ENCODE assay signal across 8 cellular contexts in genomic region chr20:2101935-2102584, GRCh38. TPM values are rescaled to one million over a fixed set of nuclear protein-coding genes. Genes with fewer than 3 reads are reported as not detected.
DNase-seq lines count a peak whose midpoint lies in the region; ATAC-seq and TF ChIP-seq lines count a peak whose summit lies in the region.

No MANE protein-coding gene starts in this region.

- no peak for TF ChIP-seq CTCF in mucosa of descending colon (IDR thresholded peaks at IDR 0.05)

- peaks cover 4% of the 10 kb centered on the region for H3K36me3 ChIP-seq in mucosa of descending colon (ENCODE audit: low read depth)

- peaks cover 31% of the 10 kb centered on the region for H3K4me1 ChIP-seq in mucosa of descending colon (ENCODE audit: low read depth)

- no peak for TF ChIP-seq RAD21 in Ishikawa (IDR thresholded peaks at IDR 0.05; ENCODE audit: low read depth)

- H3K4me3 ChIP-seq in mucosa of descending colon, result peak overlapping the region; percentile 95

- peak; percentile 96 for DNase-seq in DMS53 (lab: John Stamatoyannopoulos, UW)
- DNase-seq in OCI-M1 (lab: John Stamatoyannopoulos, UW), result peak; percentile 97
- peak; percentile 81 for DNase-seq in activated T-cell treated with anti-CD3 and anti-CD28 coated beads for 48 hours (ENCODE audit: low read depth)
- peak; percentile 43 for DNase-seq in epithelial cell of prostate (ENCODE audit: low read depth, low spot score)
- DNase-seq in mucosa of descending colon, result peak; percentile 92 to 94 (median 93)
- peak; percentile 75 to 81 for DNase-seq in stimulated activated CD8-positive, alpha-beta memory T cell treated with anti-CD3 and anti-CD28 coated beads, Interleukin-4, amount 100 ng/mL, for 1 hour (ENCODE audit: low read depth in 2 of 2, low spot score in 1 of 2)

- ATAC-seq in GM21717 (IDR thresholded peaks at IDR 0.05; ENCODE audit: unreplicated experiment) (peak; percentile 78), mucosa of descending colon (peak; percentile 88)

- TF ChIP-seq EP300 in Ishikawa (IDR thresholded peaks at IDR 0.05; ENCODE audit: borderline replicate concordance), result peak; percentile 49; the same call in 1 of the 2 replicates

- peak overlapping the region; percentile 94 for H3K27ac ChIP-seq in epithelial cell of prostate

- H3K9me3 ChIP-seq in mucosa of descending colon, result no peaks in the 10 kb centered on the region

- intact Hi-C loops in mucosa of descending colon (cut with DNase I, micrococcal nuclease), result no loop called here

TF ChIP-seq in Ishikawa, 13 proteins besides CTCF, POLR2A, EP300 and RAD21:
- TF ChIP-seq EGR1 (IDR thresholded peaks at IDR 0.05), result no peak
- 0 out of 2 replicates have a peak, but pooled peaks have one; percentile 22 for TF ChIP-seq FOXM1 (IDR thresholded peaks at IDR 0.05; ENCODE audit: borderline replicate concordance, low read depth)
- no peak; the same call in 1 of the 2 replicates for TF ChIP-seq NFIC (IDR thresholded peaks at IDR 0.05)
- no peak for TF ChIP-seq CEBPB (IDR thresholded peaks at IDR 0.05)
- TF ChIP-seq TEAD4 (IDR thresholded peaks at IDR 0.05), result no peak
- TF ChIP-seq TCF12 (IDR thresholded peaks at IDR 0.05; ENCODE audit: low read depth), result no peak
- TF ChIP-seq USF1 (IDR thresholded peaks at IDR 0.05), result no peak
- peak; percentile 64; the same call in 1 of the 2 replicates for TF ChIP-seq TAF1 (IDR thresholded peaks at IDR 0.05; ENCODE audit: low read depth)
- no peak for TF ChIP-seq CREB1 (IDR thresholded peaks at IDR 0.05; ENCODE audit: low read depth)
- TF ChIP-seq, protein P1, sequence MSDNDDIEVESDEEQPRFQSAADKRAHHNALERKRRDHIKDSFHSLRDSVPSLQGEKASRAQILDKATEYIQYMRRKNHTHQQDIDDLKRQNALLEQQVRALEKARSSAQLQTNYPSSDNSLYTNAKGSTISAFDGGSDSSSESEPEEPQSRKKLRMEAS (IDR thresholded peaks at IDR 0.05), result peak; percentile 77
- peak; percentile 45; the same call in 1 of the 2 replicates for TF ChIP-seq YY1 (IDR thresholded peaks at IDR 0.05; ENCODE audit: low read depth)
- TF ChIP-seq REST (IDR thresholded peaks at IDR 0.05; ENCODE audit: low read depth), result 0 out of 2 replicates have a peak, but pooled peaks have one; percentile 11
- TF ChIP-seq ZBTB7A (IDR thresholded peaks at IDR 0.05; ENCODE audit: low read depth), result peak; percentile 53; the same call in 1 of the 2 replicates
TF ChIP-seq in Ishikawa: peak in this region for 6.

RNA-seq across cellular contexts. Expression of gene STK35, which starts 0.4 kb away (rescaled TPM):
- total RNA-seq in mucosa of descending colon, result 10 to 100 TPM; 20.2 to 23.3 (median 22.2) TPM

Comparison
In these comparisons a context has a peak if more than half of its experiments do, and no peak if none do; other contexts are left out.
1. Peak in every context shown above with its lines: DNase-seq, ATAC-seq, H3K4me3 ChIP-seq and H3K27ac ChIP-seq.
2. DNase-seq: peak in every context shown above with its lines; median percentile 97 in OCI-M1; 96 in DMS53; 93 in mucosa of descending colon; 81 in activated T-cell treated with anti-CD3 and anti-CD28 coated beads for 48 hours; 78 in stimulated activated CD8-positive, alpha-beta memory T cell treated with anti-CD3 and anti-CD28 coated beads, Interleukin-4, amount 100 ng/mL, for 1 hour; 43 in epithelial cell of prostate.